ENCODE assay signal across 25 cellular contexts in the genomic region with DNA sequence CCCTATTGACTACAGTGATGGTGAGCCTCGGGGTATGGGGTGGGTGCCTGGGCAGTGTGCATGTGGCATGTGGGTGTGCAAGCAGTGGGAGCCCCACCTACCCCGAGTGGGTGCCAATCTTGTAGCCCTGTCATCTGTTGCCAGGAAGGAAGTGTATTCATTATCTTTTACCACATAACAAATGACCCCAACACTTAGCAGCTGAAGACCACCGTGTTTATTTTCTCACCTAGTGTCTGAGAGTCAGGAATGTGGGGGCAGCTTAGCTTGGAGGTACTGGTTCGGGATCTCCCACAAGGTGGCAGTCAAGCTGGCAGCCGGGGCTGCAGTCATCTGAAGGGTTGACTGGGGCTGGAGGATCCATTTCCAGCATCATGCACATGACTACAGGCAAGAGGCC. TPM values are rescaled to one million over a fixed set of nuclear protein-coding genes. Genes with fewer than 3 reads are reported as not detected.
DNase-seq lines count a peak whose midpoint lies in the region; ATAC-seq and TF ChIP-seq lines count a peak whose summit lies in the region.
"Had no signal": no experiment of that assay in that cellular context is flagged by ENCODE, and none has a peak within 500 bp of the region (broad histone marks: within the 10 kb centered on the region; RNA-seq: fewer than 3 reads in every experiment).

No MANE protein-coding gene starts in this region.

- in situ Hi-C loops in GM13976 (cut with MboI; ENCODE audit: low sequenced_read_pairs, unreplicated experiment), result no loop called here

- BruUV-seq in OCI-LY7 (replicated peaks; lab: Mats Ljungman, UMichigan), result no TSS peak

- H3F3A ChIP-seq in smooth muscle cell (ENCODE audit: low read depth), result no peaks in the 10 kb centered on the region

- H3K27me3 Mint-ChIP-seq in activated CD4-positive, alpha-beta T cell treated with anti-CD3 and anti-CD28 coated beads for 36 hours, result no peaks in the 10 kb centered on the region
- peaks cover 2% of the 10 kb centered on the region for H3K27me3 Mint-ChIP-seq in endothelial cell (ENCODE audit: unreplicated experiment)
- H3K27me3 Mint-ChIP-seq: activated naive CD4-positive, alpha-beta T cell treated with anti-CD3 and anti-CD28 coated beads, Interleukin-2, amount 50 U/mL, for 24 hours; activated T-helper 17 cell treated with anti-CD3 and anti-CD28 coated beads, Interleukin-2, amount 50 U/mL, for 72 hours; CD4-positive, alpha-beta memory T cell; effector memory CD8-positive, alpha-beta T cell had no signal

- H4K20me1 ChIP-seq in OCI-LY7 (ENCODE audit: insufficient read depth, low read length) (no peaks in the 10 kb centered on the region), smooth muscle cell (ENCODE audit: low read depth) (no peaks in the 10 kb centered on the region)

- intact Hi-C loops in activated CD4-positive, alpha-beta T cell treated with anti-CD3 and anti-CD28 coated beads for 36 hours (cut with DNase I, micrococcal nuclease), result no loop called here
- intact Hi-C loops in OCI-LY7 (cut with micrococcal nuclease; ENCODE audit: unreplicated experiment), result no loop called here

- no peaks in the 10 kb centered on the region for H3K9me3 Mint-ChIP-seq in activated CD4-positive, alpha-beta T cell treated with anti-CD3 and anti-CD28 coated beads for 36 hours (ENCODE audit: low read depth)
- no peaks in the 10 kb centered on the region for H3K9me3 Mint-ChIP-seq in endothelial cell (ENCODE audit: unreplicated experiment)
- H3K9me3 Mint-ChIP-seq: activated naive CD4-positive, alpha-beta T cell treated with anti-CD3 and anti-CD28 coated beads, Interleukin-2, amount 50 U/mL, for 24 hours; activated T-helper 17 cell treated with anti-CD3 and anti-CD28 coated beads, Interleukin-2, amount 50 U/mL, for 72 hours; effector memory CD8-positive, alpha-beta T cell had no signal

- H3K36me3 ChIP-seq in OCI-LY7 (ENCODE audit: insufficient read depth, low read length) (0 out of 2 replicates have a peak, but pooled peaks cover 11% of the 10 kb centered on the region), smooth muscle cell (ENCODE audit: low read depth) (no peaks in the 10 kb centered on the region)
- H3K36me3 ChIP-seq: cardiac muscle cell, right atrium auricular region had no signal

- H3K27ac ChIP-seq in OCI-LY7 (ENCODE audit: low read depth, low read length, poor library complexity, severe bottlenecking) (no peak overlapping the region), smooth muscle cell (ENCODE audit: low read depth) (no peak overlapping the region)
- H3K27ac ChIP-seq: cardiac muscle cell, esophagus muscularis mucosa, right atrium auricular region, spleen, tibial nerve had no signal

- no peak overlapping the region for H3K27ac Mint-ChIP-seq in activated CD4-positive, alpha-beta T cell treated with anti-CD3 and anti-CD28 coated beads for 36 hours
- peak overlapping the region; percentile 42 for H3K27ac Mint-ChIP-seq in endothelial cell (ENCODE audit: unreplicated experiment)
- H3K27ac Mint-ChIP-seq: activated naive CD4-positive, alpha-beta T cell treated with anti-CD3 and anti-CD28 coated beads, Interleukin-2, amount 50 U/mL, for 24 hours; activated T-helper 17 cell treated with anti-CD3 and anti-CD28 coated beads, Interleukin-2, amount 50 U/mL, for 72 hours had no signal

- H3K4me3 ChIP-seq in OCI-LY7 (ENCODE audit: low read depth, low read length, poor library complexity, severe bottlenecking) (no peak overlapping the region), smooth muscle cell (no peak overlapping the region)
- H3K4me3 ChIP-seq: cardiac muscle cell, esophagus muscularis mucosa, right atrium auricular region, spleen, tibial nerve had no signal

- POLR2A ChIA-PET in activated CD4-positive, alpha-beta T cell treated with anti-CD3 and anti-CD28 coated beads for 36 hours (lab: Charles Lee), result no interaction called here
- POLR2A ChIA-PET in OCI-LY7 (lab: Charles Lee), result no interaction called here

- peak; percentile 16 for DNase-seq in activated CD4-positive, alpha-beta T cell treated with anti-CD3 and anti-CD28 coated beads for 36 hours
- no peak for DNase-seq in activated CD4-positive, alpha-beta T cell treated with anti-CD3 and anti-CD28 coated beads for 48 hours
- DNase-seq in OCI-LY7 (ENCODE audit: low spot score), result no peak
- no peak for DNase-seq in endothelial cell (ENCODE audit: low spot score)
- DNase-seq in smooth muscle cell (lab: John Stamatoyannopoulos, UW; ENCODE audit: unreplicated experiment), result no peak
- no peak for DNase-seq in midbrain (lab: John Stamatoyannopoulos, UW)
- DNase-seq in NCI-H446 treated with DMSO at 0.1 percent for 48 hours (lab: John Stamatoyannopoulos, UW), result no peak
- DNase-seq in GM13976 (ENCODE audit: low spot score), result no peak
- DNase-seq: activated CD8-positive, alpha-beta memory T cell treated with anti-CD3 and anti-CD28 coated beads, Interleukin-2, amount 50 U/mL, for 4 hours; amygdala; CD4-positive, alpha-beta memory T cell; cortex of kidney; effector memory CD8-positive, alpha-beta T cell; H7; NCI-H1092; NCI-H187 treated with DMSO at 0.1 percent for 48 hours; NCI-H69; spleen; stimulated activated CD4-positive, alpha-beta T cell treated with anti-CD3 and anti-CD28 coated beads, Interleukin-2, amount 100 ng/mL, for 48 hours had no signal

- 0 out of 2 replicates have a peak, but pooled peaks have one; percentile 24 for TF ChIP-seq CTCF in OCI-LY7 (conservative IDR thresholded peaks at IDR 0.05; ENCODE audit: low read length)
- no peak for TF ChIP-seq CTCF in endothelial cell (IDR thresholded peaks at IDR 0.05; ENCODE audit: unreplicated experiment)
- no peak for TF ChIP-seq CTCF in smooth muscle cell (IDR thresholded peaks at IDR 0.05; ENCODE audit: borderline replicate concordance, insufficient read depth, poor library complexity, severe bottlenecking)
- TF ChIP-seq CTCF in GM13976 (IDR thresholded peaks at IDR 0.05; ENCODE audit: borderline replicate concordance, control extremely low read depth, extremely low read depth, insufficient read depth, missing control alignments), result no peak

- H3K4me1 ChIP-seq in OCI-LY7 (ENCODE audit: insufficient read depth, low read length, poor library complexity, severe bottlenecking), result no peaks in the 10 kb centered on the region
- H3K4me1 ChIP-seq in smooth muscle cell (ENCODE audit: low read depth), result no peaks in the 10 kb centered on the region
- H3K4me1 ChIP-seq: esophagus muscularis mucosa, right atrium auricular region, spleen, tibial nerve had no signal

- H3K36me3 Mint-ChIP-seq in activated CD4-positive, alpha-beta T cell treated with anti-CD3 and anti-CD28 coated beads for 36 hours (ENCODE audit: low read depth), result peaks cover 24% of the 10 kb centered on the region
- peaks cover 26% of the 10 kb centered on the region for H3K36me3 Mint-ChIP-seq in endothelial cell (ENCODE audit: low read depth, unreplicated experiment)
- H3K36me3 Mint-ChIP-seq: CD4-positive, alpha-beta memory T cell had no signal

- no peaks in the 10 kb centered on the region for H3K9me3 ChIP-seq in OCI-LY7 (ENCODE audit: low read length)
- no peaks in the 10 kb centered on the region for H3K9me3 ChIP-seq in smooth muscle cell (replicated peaks; ENCODE audit: low read depth)
- H3K9me3 ChIP-seq: esophagus muscularis mucosa, right atrium auricular region, tibial nerve had no signal

- H3K9me2 ChIP-seq in OCI-LY7 (ENCODE audit: insufficient read depth, low read length), result no peaks in the 10 kb centered on the region

- H3K4me1 Mint-ChIP-seq in activated CD4-positive, alpha-beta T cell treated with anti-CD3 and anti-CD28 coated beads for 36 hours, result peaks cover 12% of the 10 kb centered on the region
- peaks cover 27% of the 10 kb centered on the region for H3K4me1 Mint-ChIP-seq in endothelial cell (ENCODE audit: unreplicated experiment)

- H3K27me3 ChIP-seq in smooth muscle cell (ENCODE audit: low read depth), result no peaks in the 10 kb centered on the region
- H3K27me3 ChIP-seq: cardiac muscle cell, esophagus muscularis mucosa, right atrium auricular region, spleen, tibial nerve had no signal

- no peaks in the 10 kb centered on the region for H3K79me2 ChIP-seq in OCI-LY7 (ENCODE audit: insufficient read depth, low read depth, low read length)
- no peaks in the 10 kb centered on the region for H3K79me2 ChIP-seq in smooth muscle cell (ENCODE audit: low read depth)

- H3K4me2 ChIP-seq in OCI-LY7 (ENCODE audit: low read length) (no peak overlapping the region), smooth muscle cell (peak overlapping the region; percentile 17)

- 91% methylated on average over 5 of the region's 5 CpGs for WGBS in smooth muscle cell (ENCODE audit: low lambda C conversion rate)

- H2AFZ ChIP-seq in OCI-LY7 (ENCODE audit: low read length) (no peak overlapping the region), smooth muscle cell (ENCODE audit: low read depth) (no peak overlapping the region)

- CTCF ChIA-PET in activated CD4-positive, alpha-beta T cell treated with anti-CD3 and anti-CD28 coated beads for 36 hours (lab: Charles Lee), result interaction anchor here (0.6 kb wide), 1 partner anchor 64 kb away, joined by 3 read pairs; no protein-coding TSS in a partner anchor
- CTCF ChIA-PET in OCI-LY7 (lab: Charles Lee; ENCODE audit: unreplicated experiment), result no interaction called here

- no peak overlapping the region for H3K4me3 Mint-ChIP-seq in activated CD4-positive, alpha-beta T cell treated with anti-CD3 and anti-CD28 coated beads for 36 hours
- peak overlapping the region; percentile 42 for H3K4me3 Mint-ChIP-seq in endothelial cell (ENCODE audit: unreplicated experiment)
- H3K4me3 Mint-ChIP-seq: activated naive CD4-positive, alpha-beta T cell treated with anti-CD3 and anti-CD28 coated beads, Interleukin-2, amount 50 U/mL, for 24 hours; activated T-helper 17 cell treated with anti-CD3 and anti-CD28 coated beads, Interleukin-2, amount 50 U/mL, for 72 hours; CD4-positive, alpha-beta memory T cell; effector memory CD8-positive, alpha-beta T cell had no signal

- no peak for ATAC-seq in activated CD4-positive, alpha-beta T cell treated with anti-CD3 and anti-CD28 coated beads for 36 hours
- ATAC-seq: activated T-helper 17 cell treated with anti-CD3 and anti-CD28 coated beads, Interleukin-2, amount 50 U/mL, for 72 hours; effector memory CD8-positive, alpha-beta T cell had no signal

- no peak overlapping the region for H3K9ac ChIP-seq in smooth muscle cell (ENCODE audit: low read depth)

RNA-seq across cellular contexts. Expression of gene XYLB, which starts 21.7 kb away (rescaled TPM):
- 1 to 10 TPM; 5.0 to 5.3 TPM for total RNA-seq in activated CD4-positive, alpha-beta T cell treated with anti-CD3 and anti-CD28 coated beads for 36 hours
- total RNA-seq in OCI-LY7 (2014; rRNA removed; shearing (Covaris generic)), result 7.0 and 7.2 TPM in 2 replicates
- 5.3 and 6.7 TPM in 2 replicates for total RNA-seq in OCI-LY7 (2022)
- total RNA-seq in endothelial cell (ENCODE audit: unreplicated experiment), result 2.4 TPM
- 0.40 and 2.0 TPM in 2 replicates for total RNA-seq in smooth muscle cell
- polyA plus RNA-seq in smooth muscle cell, result 0.61 and 1.5 TPM in 2 replicates
